ENCODE assay signal across 10 cellular contexts in the genomic region with DNA sequence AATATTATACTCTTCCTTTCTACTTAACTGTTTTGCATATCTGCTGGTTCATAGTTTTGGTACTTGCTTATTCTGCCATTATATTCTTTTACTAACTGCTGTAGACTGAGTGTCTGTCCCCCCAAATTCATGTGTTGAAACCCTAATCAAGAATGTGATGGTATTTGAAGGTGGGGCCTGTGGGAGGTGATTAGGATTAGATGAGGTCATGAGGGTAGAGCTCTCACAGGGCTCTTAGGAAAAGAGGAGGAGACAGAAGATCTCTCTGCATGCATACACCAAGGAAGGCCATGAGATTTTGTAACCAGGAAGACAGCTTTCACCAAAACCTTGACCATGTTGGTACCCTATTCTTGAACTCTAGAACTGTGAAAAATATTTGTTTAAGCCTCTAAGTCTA.
DNase-seq lines count a peak whose midpoint lies in the region; ATAC-seq and TF ChIP-seq lines count a peak whose summit lies in the region.
"Had no signal": no experiment of that assay in that cellular context is flagged by ENCODE, and none has a peak within 500 bp of the region (broad histone marks: within the 10 kb centered on the region; RNA-seq: fewer than 3 reads in every experiment).

No MANE protein-coding gene starts in this region.

- peaks cover 18% of the 10 kb centered on the region for H3K36me3 Mint-ChIP-seq in activated naive CD8-positive, alpha-beta T cell treated with anti-CD3 and anti-CD28 coated beads for 36 hours

- H2AFZ ChIP-seq in smooth muscle cell (ENCODE audit: low read depth) (no peak overlapping the region), trophoblast cell (ENCODE audit: insufficient read depth, low read length, poor library complexity) (no peak overlapping the region)

- no peak overlapping the region for H4K91ac ChIP-seq in trophoblast cell (ENCODE audit: low read depth, low read length)

- no peak overlapping the region for H2BK12ac ChIP-seq in trophoblast cell (ENCODE audit: low read length)

- no peaks in the 10 kb centered on the region for H3K79me2 ChIP-seq in smooth muscle cell (ENCODE audit: low read depth)
- H3K79me2 ChIP-seq in trophoblast cell (ENCODE audit: control insufficient read depth, insufficient read depth, low read length, poor library complexity): no peaks in the 10 kb centered on the region

- H3K4me1 Mint-ChIP-seq in activated naive CD8-positive, alpha-beta T cell treated with anti-CD3 and anti-CD28 coated beads for 36 hours: peaks cover 38% of the 10 kb centered on the region

- no peak overlapping the region for H2BK5ac ChIP-seq in trophoblast cell (ENCODE audit: low read depth, low read length, poor library complexity)

- H3K4me1 ChIP-seq in smooth muscle cell (ENCODE audit: low read depth) (no peaks in the 10 kb centered on the region), trophoblast cell (ENCODE audit: control insufficient read depth in 1 of 2, insufficient read depth in 2 of 2, low read length in 2 of 2) (peaks cover 0 to 2% of the 10 kb centered on the region in 2 experiments)

- no peak for TF ChIP-seq CTCF in smooth muscle cell (IDR thresholded peaks at IDR 0.05; ENCODE audit: borderline replicate concordance, insufficient read depth, poor library complexity, severe bottlenecking)

- H3K4ac ChIP-seq in trophoblast cell (ENCODE audit: low read depth, low read length): no peak overlapping the region

- H3F3A ChIP-seq in smooth muscle cell (ENCODE audit: low read depth): no peaks in the 10 kb centered on the region

- H3K27ac ChIP-seq in smooth muscle cell (ENCODE audit: low read depth): no peak overlapping the region
- H3K27ac ChIP-seq in trophoblast cell (ENCODE audit: low read depth, low read length): no peak overlapping the region

- no peak overlapping the region for H2AK5ac ChIP-seq in trophoblast cell (ENCODE audit: low read length)

- H3K9me3 ChIP-seq in smooth muscle cell (replicated peaks; ENCODE audit: low read depth) (no peaks in the 10 kb centered on the region), trophoblast cell (ENCODE audit: insufficient read depth, low read depth, low read length) (no peaks in the 10 kb centered on the region)

- H2BK120ac ChIP-seq in trophoblast cell (ENCODE audit: insufficient read depth, low read length, poor library complexity): no peak overlapping the region

- H3K4me3 Mint-ChIP-seq in activated naive CD8-positive, alpha-beta T cell treated with anti-CD3 and anti-CD28 coated beads for 36 hours: peak overlapping the region; percentile 50

- no peaks in the 10 kb centered on the region for H3K36me3 ChIP-seq in smooth muscle cell (ENCODE audit: low read depth)
- no peaks in the 10 kb centered on the region for H3K36me3 ChIP-seq in trophoblast cell (ENCODE audit: control insufficient read depth in 1 of 2, insufficient read depth in 2 of 2, low read length in 2 of 2)

- H4K12ac ChIP-seq in trophoblast cell (ENCODE audit: low read depth, low read length): no peak overlapping the region

- no peak overlapping the region for H4K8ac ChIP-seq in trophoblast cell (ENCODE audit: low read depth, low read length)

- no peaks in the 10 kb centered on the region for H3K79me1 ChIP-seq in trophoblast cell (ENCODE audit: low read length)

- H3K23ac ChIP-seq in trophoblast cell (ENCODE audit: low read length): no peak overlapping the region

- H3K14ac ChIP-seq in trophoblast cell (ENCODE audit: low read length): no peak overlapping the region

- H3K9me3 Mint-ChIP-seq in activated naive CD8-positive, alpha-beta T cell treated with anti-CD3 and anti-CD28 coated beads for 36 hours: peaks cover 15% of the 10 kb centered on the region

- no peak for DNase-seq in activated naive CD8-positive, alpha-beta T cell treated with anti-CD3 and anti-CD28 coated beads for 36 hours
- DNase-seq in COLO668 (lab: John Stamatoyannopoulos, UW; ENCODE audit: unreplicated experiment) (no peak), smooth muscle cell (lab: John Stamatoyannopoulos, UW; ENCODE audit: unreplicated experiment) (no peak), medulla oblongata (ENCODE audit: extremely low spot score) (no peak), trophoblast cell (no peak)
- DNase-seq: DMS 273 treated with DMSO at 0.1 percent for 48 hours, NCI-H2227 treated with DMSO at 0.1 percent for 48 hours had no signal

- H3K18ac ChIP-seq in trophoblast cell (ENCODE audit: low read length): no peak overlapping the region

- H3K4me3 ChIP-seq in GM08714 (ENCODE audit: low read length) (peak overlapping the region; percentile 48; the same call in 1 of the 2 replicates), smooth muscle cell (no peak overlapping the region), trophoblast cell (ENCODE audit: low read depth, low read length) (no peak overlapping the region)

- no peaks in the 10 kb centered on the region for H3K27me3 ChIP-seq in smooth muscle cell (ENCODE audit: low read depth)
- no peaks in the 10 kb centered on the region for H3K27me3 ChIP-seq in trophoblast cell (ENCODE audit: insufficient read depth, low read length)

- H3K9ac ChIP-seq in smooth muscle cell (ENCODE audit: low read depth) (no peak overlapping the region), trophoblast cell (ENCODE audit: low read length) (no peak overlapping the region)

- H4K20me1 ChIP-seq in smooth muscle cell (ENCODE audit: low read depth): no peaks in the 10 kb centered on the region

- ATAC-seq in GM21367 (IDR thresholded peaks at IDR 0.05; ENCODE audit: unreplicated experiment) (peak; percentile 5), HG03280 (IDR thresholded peaks at IDR 0.05; ENCODE audit: unreplicated experiment) (peak; percentile 1)

- no peaks in the 10 kb centered on the region for H3K27me3 Mint-ChIP-seq in activated naive CD8-positive, alpha-beta T cell treated with anti-CD3 and anti-CD28 coated beads for 36 hours

- H3K4me2 ChIP-seq in smooth muscle cell: no peak overlapping the region
- H3K4me2 ChIP-seq in trophoblast cell (ENCODE audit: low read length): no peak overlapping the region

- H3K27ac Mint-ChIP-seq in activated naive CD8-positive, alpha-beta T cell treated with anti-CD3 and anti-CD28 coated beads for 36 hours: peak overlapping the region; percentile 85
